ENCODE assay signal across 1 cellular context in genomic region chr3:72086051-72086711, GRCh38.
TF ChIP-seq lines count a peak whose summit lies in the region.

No MANE protein-coding gene starts in this region.

TF ChIP-seq in K562, 482 proteins besides CTCF, POLR2A, EP300 and RAD21 (continued from another document and continues in another):
- no peak for TF ChIP-seq E4F1 (CRISPR knock-in tag; IDR thresholded peaks at IDR 0.05; ENCODE audit: borderline replicate concordance)
- TF ChIP-seq PBX2 (CRISPR knock-in tag; IDR thresholded peaks at IDR 0.05; ENCODE audit: low read depth) = no peak
- peak; percentile 77 for TF ChIP-seq PBX2 (tag; conservative IDR thresholded peaks at IDR 0.05; ENCODE audit: low read depth)
- TF ChIP-seq TCFL5 (CRISPR knock-in tag; conservative IDR thresholded peaks at IDR 0.05) = no peak
- TF ChIP-seq YY1 (IDR thresholded peaks at IDR 0.05; ENCODE audit: borderline replicate concordance in 1 of 3, control insufficient read depth in 1 of 3, extremely low read depth in 1 of 3, insufficient read depth in 3 of 3, insufficient read length in 1 of 3, insufficient replicate concordance in 2 of 3, low read depth in 1 of 3, low read length in 2 of 3) = peak in 1 of 3 experiments; percentile 85
- no peak for TF ChIP-seq HOMEZ (CRISPR knock-in tag; IDR thresholded peaks at IDR 0.05)
- no peak for TF ChIP-seq ZBTB9 (CRISPR knock-in tag; IDR thresholded peaks at IDR 0.05)
- TF ChIP-seq CBFA2T2 (conservative IDR thresholded peaks at IDR 0.05) = peak; percentile 96
- TF ChIP-seq OTX1 (CRISPR knock-in tag; IDR thresholded peaks at IDR 0.05) = no peak
- no peak for TF ChIP-seq FOXP4 (CRISPR knock-in tag; IDR thresholded peaks at IDR 0.05; ENCODE audit: borderline replicate concordance)
- TF ChIP-seq ZNF668 (CRISPR knock-in tag; IDR thresholded peaks at IDR 0.05) = no peak
- TF ChIP-seq NFATC3 (IDR thresholded peaks at IDR 0.05) = no peak
- no peak for TF ChIP-seq ZBTB12 (CRISPR knock-in tag; IDR thresholded peaks at IDR 0.05)
- no peak for TF ChIP-seq THAP7 (CRISPR knock-in tag; IDR thresholded peaks at IDR 0.05)
- TF ChIP-seq ZNF583 (CRISPR knock-in tag; IDR thresholded peaks at IDR 0.05) = no peak
- TF ChIP-seq UBTF (IDR thresholded peaks at IDR 0.05; ENCODE audit: borderline replicate concordance in 1 of 2, low read depth in 2 of 2, low read length in 2 of 2) = no peak
- TF ChIP-seq STAT5B (CRISPR knock-in tag; IDR thresholded peaks at IDR 0.05) = no peak
- peak; percentile 49; the same call in 1 of the 2 replicates for TF ChIP-seq SP1 (CRISPR knock-in tag; IDR thresholded peaks at IDR 0.05)
- TF ChIP-seq E2F4 (CRISPR knock-in tag; IDR thresholded peaks at IDR 0.05; ENCODE audit: low read depth) = no peak
- TF ChIP-seq TCF7 (IDR thresholded peaks at IDR 0.05; ENCODE audit: borderline replicate concordance) = no peak
- TF ChIP-seq ZNF407 (IDR thresholded peaks at IDR 0.05; ENCODE audit: low read depth) = no peak
- no peak for TF ChIP-seq POU5F1 (IDR thresholded peaks at IDR 0.05; ENCODE audit: borderline replicate concordance, low read depth, low read length, partially characterized antibody)
- no peak for TF ChIP-seq ZNF512 (tag; IDR thresholded peaks at IDR 0.05)
- TF ChIP-seq TAL1 (IDR thresholded peaks at IDR 0.05) = peak; percentile 97
